13 cellular contexts compared by ENCODE assay signal in genomic region chr2:239644016-239644415, GRCh38.
DNase-seq lines count a peak whose midpoint lies in the region; ATAC-seq and TF ChIP-seq lines count a peak whose summit lies in the region.
"Had no signal": no experiment of that assay in that cellular context is flagged by ENCODE, and none has a peak within 500 bp of the region (broad histone marks: within the 10 kb centered on the region; RNA-seq: fewer than 3 reads in every experiment).

No MANE protein-coding gene starts in this region.

- TF ChIP-seq CTCF in glutamatergic neuron (IDR thresholded peaks at IDR 0.05; ENCODE audit: partially characterized antibody, unreplicated experiment) (no peak), upper lobe of right lung (IDR thresholded peaks at IDR 0.05) (no peak)

- no peak overlapping the region for H3K4me3 ChIP-seq in right cardiac atrium (ENCODE audit: low read length)
- no peak overlapping the region for H3K4me3 ChIP-seq in upper lobe of right lung
- H3K4me3 ChIP-seq: esophagus muscularis mucosa, SJSA1 had no signal

- ATAC-seq in left ventricle myocardium superior: peak; percentile 36
- no peak for ATAC-seq in right cardiac atrium
- peak; percentile 68 for ATAC-seq in upper lobe of right lung
- no peak for ATAC-seq in activated CD4-positive, CD25-positive, alpha-beta regulatory T cell treated with anti-CD3 and anti-CD28 coated beads, Interleukin-2, amount 50 U/mL, for 24 hours
- no peak for ATAC-seq in HG02981 (IDR thresholded peaks at IDR 0.05; ENCODE audit: unreplicated experiment)

- POLR2A ChIA-PET in activated CD4-positive, alpha-beta memory T cell treated with anti-CD3 and anti-CD28 coated beads, Interleukin-2, amount 10 ng/mL, durations not matched to agents 7 days and 5 days (lab: Charles Lee): no interaction called here

- intact Hi-C loops in left ventricle myocardium superior (cut with micrococcal nuclease) (no loop called here), right cardiac atrium (cut with DNase I) (no loop called here), upper lobe of right lung (cut with DNase I) (no loop called here)

- WGBS in right cardiac atrium: 45% methylated on average over 7 of the region's 7 CpGs

- no peaks in the 10 kb centered on the region for H3K4me1 Mint-ChIP-seq in activated CD4-positive, alpha-beta memory T cell treated with anti-CD3 and anti-CD28 coated beads, Interleukin-2, amount 10 ng/mL, durations not matched to agents 7 days and 5 days
- no peaks in the 10 kb centered on the region for H3K4me1 Mint-ChIP-seq in glutamatergic neuron (ENCODE audit: low read depth, unreplicated experiment)

- no peaks in the 10 kb centered on the region for H3K36me3 Mint-ChIP-seq in activated CD4-positive, alpha-beta memory T cell treated with anti-CD3 and anti-CD28 coated beads, Interleukin-2, amount 10 ng/mL, durations not matched to agents 7 days and 5 days (ENCODE audit: low read depth)
- H3K36me3 Mint-ChIP-seq in glutamatergic neuron (ENCODE audit: unreplicated experiment): peaks cover under 1% of the 10 kb centered on the region

- H3K4me3 Mint-ChIP-seq in activated CD4-positive, alpha-beta memory T cell treated with anti-CD3 and anti-CD28 coated beads, Interleukin-2, amount 10 ng/mL, durations not matched to agents 7 days and 5 days: no peak overlapping the region
- H3K4me3 Mint-ChIP-seq in glutamatergic neuron (ENCODE audit: unreplicated experiment): no peak overlapping the region

- no peaks in the 10 kb centered on the region for H3K27me3 ChIP-seq in right cardiac atrium (ENCODE audit: control insufficient read depth, insufficient read depth)
- no peaks in the 10 kb centered on the region for H3K27me3 ChIP-seq in upper lobe of right lung
- H3K27me3 ChIP-seq: SJSA1 had no signal

- H3K9me3 ChIP-seq in right cardiac atrium (ENCODE audit: control insufficient read depth, low read length) (no peaks in the 10 kb centered on the region), upper lobe of right lung (no peaks in the 10 kb centered on the region)
- H3K9me3 ChIP-seq: esophagus muscularis mucosa, SJSA1 had no signal

- H3K9me3 Mint-ChIP-seq in activated CD4-positive, alpha-beta memory T cell treated with anti-CD3 and anti-CD28 coated beads, Interleukin-2, amount 10 ng/mL, durations not matched to agents 7 days and 5 days: no peaks in the 10 kb centered on the region
- H3K9me3 Mint-ChIP-seq in glutamatergic neuron (ENCODE audit: unreplicated experiment): peaks cover 1% of the 10 kb centered on the region

- peaks cover 6% of the 10 kb centered on the region for H3K27me3 Mint-ChIP-seq in activated CD4-positive, alpha-beta memory T cell treated with anti-CD3 and anti-CD28 coated beads, Interleukin-2, amount 10 ng/mL, durations not matched to agents 7 days and 5 days
- peaks cover 4% of the 10 kb centered on the region for H3K27me3 Mint-ChIP-seq in glutamatergic neuron (ENCODE audit: unreplicated experiment)

- no peaks in the 10 kb centered on the region for H3K36me3 ChIP-seq in upper lobe of right lung
- H3K36me3 ChIP-seq: esophagus muscularis mucosa, SJSA1 had no signal

- H3K27ac ChIP-seq in right cardiac atrium (ENCODE audit: low read length) (no peak overlapping the region), upper lobe of right lung (no peak overlapping the region)
- H3K27ac ChIP-seq: esophagus muscularis mucosa, SJSA1 had no signal

- DNase-seq in left ventricle myocardium superior: no peak
- DNase-seq in right cardiac atrium: no peak
- DNase-seq in activated CD4-positive, alpha-beta memory T cell treated with anti-CD3 and anti-CD28 coated beads, Interleukin-2, amount 10 ng/mL, durations not matched to agents 7 days and 5 days: peak; percentile 47
- peak; percentile 49 for DNase-seq in glutamatergic neuron
- no peak for DNase-seq in upper lobe of right lung
- no peak for DNase-seq in SKM-1 treated with dmso at 0.1 percent for 144 hours (lab: John Stamatoyannopoulos, UW; ENCODE audit: unreplicated experiment)
- DNase-seq: kidney glomerular epithelial cell, NCI-H345, nucleus accumbens had no signal

- H3K27ac Mint-ChIP-seq in activated CD4-positive, alpha-beta memory T cell treated with anti-CD3 and anti-CD28 coated beads, Interleukin-2, amount 10 ng/mL, durations not matched to agents 7 days and 5 days: no peak overlapping the region
- H3K27ac Mint-ChIP-seq in glutamatergic neuron (ENCODE audit: unreplicated experiment): no peak overlapping the region

- no peaks in the 10 kb centered on the region for H3K4me1 ChIP-seq in right cardiac atrium (ENCODE audit: control insufficient read depth, insufficient read depth, low read length)
- H3K4me1 ChIP-seq in upper lobe of right lung: no peaks in the 10 kb centered on the region
- H3K4me1 ChIP-seq: SJSA1 had no signal

- CTCF ChIA-PET in activated CD4-positive, alpha-beta memory T cell treated with anti-CD3 and anti-CD28 coated beads, Interleukin-2, amount 10 ng/mL, durations not matched to agents 7 days and 5 days (lab: Charles Lee): no interaction called here

Comparison
In these comparisons a context has a peak if more than half of its experiments do, and no peak if none do; other contexts are left out.
1. ATAC-seq: peak in left ventricle myocardium superior (single experiment) and upper lobe of right lung (single experiment); none in right cardiac atrium (0 of 2), activated CD4-positive, CD25-positive, alpha-beta regulatory T cell treated with anti-CD3 and anti-CD28 coated beads, Interleukin-2, amount 50 U/mL, for 24 hours (0 of 2) and HG02981 (single experiment).
2. DNase-seq: peak in activated CD4-positive, alpha-beta memory T cell treated with anti-CD3 and anti-CD28 coated beads, Interleukin-2, amount 10 ng/mL, durations not matched to agents 7 days and 5 days (single experiment) and glutamatergic neuron (single experiment); none in left ventricle myocardium superior (single experiment), right cardiac atrium (0 of 3), upper lobe of right lung (single experiment) and SKM-1 treated with dmso at 0.1 percent for 144 hours (single experiment).